Comparison of ENCODE assay signal across 24 cellular contexts in the genomic region with DNA sequence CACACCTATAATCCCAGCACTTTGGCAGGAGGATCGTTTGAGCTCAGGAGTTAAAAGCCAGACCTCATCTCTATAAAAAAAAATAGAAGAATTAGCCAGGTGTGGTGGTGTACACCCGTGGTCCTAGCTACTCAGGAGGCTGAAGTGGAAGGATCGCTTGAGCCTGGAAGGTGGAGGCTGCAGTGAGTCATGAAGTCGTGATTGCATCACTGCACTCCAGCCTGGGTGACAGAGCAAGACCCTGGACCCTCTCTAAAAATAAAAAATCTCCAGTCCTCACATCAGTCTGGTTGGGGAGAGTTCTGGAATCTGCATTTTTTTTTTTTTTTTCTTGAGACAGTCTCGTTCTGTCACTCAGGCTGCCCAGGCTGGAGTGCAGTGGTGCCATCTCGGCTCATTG.
"Had no signal": no experiment of that assay in that cellular context is flagged by ENCODE, and none has a peak within 500 bp of the region (broad histone marks: within the 10 kb centered on the region; RNA-seq: fewer than 3 reads in every experiment).

No MANE protein-coding gene starts in this region.

- H3K4me3 Mint-ChIP-seq: activated CD4-positive, alpha-beta T cell treated with anti-CD3 and anti-CD28 coated beads for 36 hours; activated naive CD8-positive, alpha-beta T cell treated with anti-CD3 and anti-CD28 coated beads, Interleukin-2, amount 50 U/mL, for 24 hours; activated T-cell treated with anti-CD3 and anti-CD28 coated beads, Interleukin-2, amount 50 U/mL, for 72 hours; T-cell had no signal

- ATAC-seq: activated CD4-positive, alpha-beta T cell treated with anti-CD3 and anti-CD28 coated beads for 36 hours; activated naive CD4-positive, alpha-beta T cell treated with anti-CD3 and anti-CD28 coated beads, Interleukin-2, amount 50 U/mL, for 72 hours; activated naive CD8-positive, alpha-beta T cell treated with anti-CD3 and anti-CD28 coated beads, Interleukin-2, amount 50 U/mL, for 24 hours; activated T-cell treated with anti-CD3 and anti-CD28 coated beads, Interleukin-2, amount 50 U/mL, for 72 hours; body of pancreas; T-cell had no signal

- H3K9me3 ChIP-seq: ascending aorta, body of pancreas, Peyer's patch had no signal

- DNase-seq: activated CD4-positive, alpha-beta T cell treated with anti-CD3 and anti-CD28 coated beads for 36 hours; activated CD4-positive, alpha-beta T cell treated with anti-CD3 and anti-CD28 coated beads, Interleukin-2, amount 50 U/mL, for 4 hours; activated CD8-positive, alpha-beta memory T cell treated with anti-CD3 and anti-CD28 coated beads for 24 hours; activated naive CD8-positive, alpha-beta T cell treated with anti-CD3 and anti-CD28 coated beads, Interleukin-2, amount 50 U/mL, for 24 hours; activated T-cell treated with anti-CD3 and anti-CD28 coated beads, Interleukin-2, amount 50 U/mL, for 72 hours; amniotic stem cell; body of pancreas; Kasumi-1; KBM-7; NCI-H1105 treated with DMSO at 0.1 percent for 48 hours; NCI-H1436 treated with DMSO at 0.1 percent for 48 hours; NCI-H187; NCI-H2081; NCI-H510A treated with DMSO at 0.1 percent for 48 hours; NCI-H69; NK-92 treated with Interleukin-12 subunit alpha and Interleukin-12 subunit beta, amount 100 ng/mL, for 24 hours; Peyer's patch; SIG-M5; T-cell; T-helper 2 cell; T1000 had no signal

- H3K27ac ChIP-seq: ascending aorta, body of pancreas, Peyer's patch, VCaP had no signal

- H3K4me1 Mint-ChIP-seq: activated CD4-positive, alpha-beta T cell treated with anti-CD3 and anti-CD28 coated beads for 36 hours had no signal

- H3K27me3 Mint-ChIP-seq: activated CD4-positive, alpha-beta T cell treated with anti-CD3 and anti-CD28 coated beads for 36 hours; activated naive CD8-positive, alpha-beta T cell treated with anti-CD3 and anti-CD28 coated beads, Interleukin-2, amount 50 U/mL, for 24 hours; T-cell had no signal

- H3K27me3 ChIP-seq: ascending aorta, body of pancreas, Peyer's patch had no signal

- H3K4me1 ChIP-seq: ascending aorta had no signal

- H3K4me3 ChIP-seq: ascending aorta, body of pancreas, Peyer's patch had no signal

- H3K9me3 Mint-ChIP-seq: activated naive CD4-positive, alpha-beta T cell treated with anti-CD3 and anti-CD28 coated beads, Interleukin-2, amount 50 U/mL, for 72 hours; activated naive CD8-positive, alpha-beta T cell treated with anti-CD3 and anti-CD28 coated beads, Interleukin-2, amount 50 U/mL, for 24 hours; activated T-cell treated with anti-CD3 and anti-CD28 coated beads, Interleukin-2, amount 50 U/mL, for 72 hours; T-cell had no signal

- H3K27ac Mint-ChIP-seq: activated CD4-positive, alpha-beta T cell treated with anti-CD3 and anti-CD28 coated beads for 36 hours; activated naive CD8-positive, alpha-beta T cell treated with anti-CD3 and anti-CD28 coated beads, Interleukin-2, amount 50 U/mL, for 24 hours; activated T-cell treated with anti-CD3 and anti-CD28 coated beads, Interleukin-2, amount 50 U/mL, for 72 hours; T-cell had no signal

- H3K36me3 Mint-ChIP-seq: activated naive CD4-positive, alpha-beta T cell treated with anti-CD3 and anti-CD28 coated beads, Interleukin-2, amount 50 U/mL, for 72 hours had no signal
